In genomic region chr5:32390819-32391591, GRCh38 we compare ENCODE assay signal across 9 cellular contexts. TPM values are rescaled to one million over a fixed set of nuclear protein-coding genes. Genes with fewer than 3 reads are reported as not detected.
DNase-seq lines count a peak whose midpoint lies in the region; ATAC-seq and TF ChIP-seq lines count a peak whose summit lies in the region.
"Had no signal": no experiment of that assay in that cellular context is flagged by ENCODE, and none has a peak within 500 bp of the region (broad histone marks: within the 10 kb centered on the region; RNA-seq: fewer than 3 reads in every experiment).

No MANE protein-coding gene starts in this region.

- no peak overlapping the region for H3K4me3 ChIP-seq in H7 (ENCODE audit: insufficient read depth, low read depth, low read length)

- peaks cover 8% of the 10 kb centered on the region for H3K36me3 Mint-ChIP-seq in natural killer cell
- peaks cover 39% of the 10 kb centered on the region for H3K36me3 Mint-ChIP-seq in activated CD4-positive, alpha-beta memory T cell treated with anti-CD3 and anti-CD28 coated beads for 36 hours

- peak overlapping the region in 1 of 2 donors; percentile 64 for H3K27ac Mint-ChIP-seq in natural killer cell
- no peak overlapping the region for H3K27ac Mint-ChIP-seq in activated CD4-positive, alpha-beta memory T cell treated with anti-CD3 and anti-CD28 coated beads for 36 hours

- POLR2A ChIA-PET in activated CD4-positive, alpha-beta memory T cell treated with anti-CD3 and anti-CD28 coated beads for 36 hours (lab: Charles Lee) = no interaction called here

- no peak for TF ChIP-seq CTCF in natural killer cell (IDR thresholded peaks at IDR 0.05)

- H3K9me3 Mint-ChIP-seq in natural killer cell = no peaks in the 10 kb centered on the region
- H3K9me3 Mint-ChIP-seq in activated CD4-positive, alpha-beta memory T cell treated with anti-CD3 and anti-CD28 coated beads for 36 hours = no peaks in the 10 kb centered on the region

- CTCF ChIA-PET in activated CD4-positive, alpha-beta memory T cell treated with anti-CD3 and anti-CD28 coated beads for 36 hours (lab: Charles Lee) = no interaction called here

- intact Hi-C loops in natural killer cell (cut with micrococcal nuclease) = no loop called here
- intact Hi-C loops in activated CD4-positive, alpha-beta memory T cell treated with anti-CD3 and anti-CD28 coated beads for 36 hours (cut with micrococcal nuclease) = no loop called here

- H3K27me3 Mint-ChIP-seq in natural killer cell (ENCODE audit: low read depth in 2 of 2) = no peaks in the 10 kb centered on the region
- H3K27me3 Mint-ChIP-seq in activated CD4-positive, alpha-beta memory T cell treated with anti-CD3 and anti-CD28 coated beads for 36 hours = no peaks in the 10 kb centered on the region

- peak in 2 of 3 donors; percentile 24 to 32 for ATAC-seq in natural killer cell

- no peak overlapping the region for H3K4me3 Mint-ChIP-seq in natural killer cell
- no peak overlapping the region for H3K4me3 Mint-ChIP-seq in activated CD4-positive, alpha-beta memory T cell treated with anti-CD3 and anti-CD28 coated beads for 36 hours

- no peaks in the 10 kb centered on the region for H3K27me3 ChIP-seq in H7 (ENCODE audit: control insufficient read depth, insufficient read depth, low read length)

- H3K4me1 Mint-ChIP-seq in natural killer cell = no peaks in the 10 kb centered on the region
- H3K4me1 Mint-ChIP-seq in activated CD4-positive, alpha-beta memory T cell treated with anti-CD3 and anti-CD28 coated beads for 36 hours (ENCODE audit: low read depth) = peaks cover 17% of the 10 kb centered on the region

- DNase-seq in COLO829 (ENCODE audit: low spot score) = peak; percentile 28
- DNase-seq in NOMO-1 treated with DMSO at 0.1 percent for 48 hours (lab: John Stamatoyannopoulos, UW; ENCODE audit: unreplicated experiment) = peak; percentile 95
- peak; percentile 17 for DNase-seq in dermis blood vessel endothelial cell
- no peak for DNase-seq in natural killer cell
- DNase-seq in H7 = no peak
- no peak for DNase-seq in activated CD4-positive, alpha-beta memory T cell treated with anti-CD3 and anti-CD28 coated beads for 36 hours
- DNase-seq in D341Med (ENCODE audit: low spot score) = no peak
- DNase-seq in GM19240 (ENCODE audit: insufficient read length, low spot score) = no peak
- DNase-seq: activated T-cell treated with anti-CD3 and anti-CD28 coated beads, Interleukin-2, amount 50 U/mL, for 1 hour had no signal

- H3K36me3 ChIP-seq in H7 (replicated peaks; ENCODE audit: control insufficient read depth, insufficient read depth, low read length) = peaks cover 28% of the 10 kb centered on the region

RNA-seq across cellular contexts. Expression of gene ZFR, which starts 53.5 kb away (rescaled TPM):
- total RNA-seq in dermis blood vessel endothelial cell = 72.8 and 89.7 TPM in 2 replicates
- total RNA-seq in natural killer cell = 10 to 100 TPM; 62.7 to 70.8 (median 62.7) TPM
- 66.2 and 79.8 TPM in 2 replicates for total RNA-seq in H7 (2014; rRNA removed; shearing (Covaris generic))
- 10 to 100 TPM; 58.1 to 61.1 TPM for total RNA-seq in activated CD4-positive, alpha-beta memory T cell treated with anti-CD3 and anti-CD28 coated beads for 36 hours

Comparison
In these comparisons a context has a peak if more than half of its experiments do, and no peak if none do; other contexts are left out.
1. DNase-seq: peak in COLO829 (single experiment), NOMO-1 treated with DMSO at 0.1 percent for 48 hours (single experiment) and dermis blood vessel endothelial cell (single experiment); none in natural killer cell (single experiment), H7 (single experiment), activated CD4-positive, alpha-beta memory T cell treated with anti-CD3 and anti-CD28 coated beads for 36 hours (single experiment), D341Med (single experiment) and GM19240 (single experiment).